ENCODE assay signal across 8 cellular contexts in the genomic region with DNA sequence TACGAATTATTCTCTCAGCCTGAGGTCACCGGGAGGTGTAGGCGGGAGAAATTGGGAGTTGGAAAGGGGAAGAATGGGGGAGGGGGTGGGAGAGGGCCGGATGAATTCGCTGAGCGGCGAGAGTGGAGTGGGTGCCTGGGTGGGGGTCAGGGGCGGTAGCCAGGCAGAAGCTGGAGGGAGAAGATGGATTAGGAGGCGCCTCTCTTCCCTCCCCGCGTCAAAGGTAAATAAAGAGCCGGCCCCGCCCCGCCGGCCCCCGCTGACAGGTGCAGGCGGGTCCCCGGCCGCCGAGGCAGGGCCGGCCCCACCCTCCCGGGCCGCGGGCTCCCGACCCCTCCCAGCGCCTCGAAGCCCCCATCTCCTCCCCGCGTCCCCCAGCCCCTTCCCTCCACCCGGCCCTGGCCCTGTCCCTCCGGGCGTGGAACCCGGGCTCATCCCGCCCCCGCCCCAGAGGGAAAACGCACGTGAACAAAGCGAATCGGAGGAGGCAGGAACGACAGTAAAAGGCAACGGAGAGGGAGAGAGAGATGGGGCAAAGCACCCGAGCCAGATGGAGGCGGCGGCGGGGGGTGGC. TPM values are rescaled to one million over a fixed set of nuclear protein-coding genes. Genes with fewer than 3 reads are reported as not detected.
DNase-seq lines count a peak whose midpoint lies in the region; ATAC-seq and TF ChIP-seq lines count a peak whose summit lies in the region.

No MANE protein-coding gene starts in this region.

- peak overlapping the region in 6 of 8 donors; percentile 67 to 90 (median 84) for H3K4me3 Mint-ChIP-seq in naive B cell

- H3K4me2 ChIP-seq in Loucy (ENCODE audit: low read depth, low read length, poor library complexity, severe bottlenecking) = peak overlapping the region; percentile 87

- no peaks in the 10 kb centered on the region for H3K79me2 ChIP-seq in Loucy (ENCODE audit: insufficient read depth, low read length)

- ATAC-seq in naive B cell (ENCODE audit: low read depth in 2 of 2) = peak in 1 of 2 donors; percentile 29
- no peak for ATAC-seq in HG03045 (IDR thresholded peaks at IDR 0.05; ENCODE audit: unreplicated experiment)
- ATAC-seq in HG03469 (IDR thresholded peaks at IDR 0.05; ENCODE audit: unreplicated experiment) = no peak
- ATAC-seq in HG03025 (IDR thresholded peaks at IDR 0.05; ENCODE audit: low FRiP score, unreplicated experiment) = no peak

- peaks cover 54 to 71% (median 66%) of the 10 kb centered on the region in 3 donors for H3K27me3 Mint-ChIP-seq in naive B cell

- H3K27me3 ChIP-seq in BJ (ENCODE audit: control insufficient read depth, insufficient read depth, low read length) = peaks cover 26% of the 10 kb centered on the region
- H3K27me3 ChIP-seq in Loucy (ENCODE audit: insufficient read depth, low read length, poor library complexity, severe bottlenecking) = no peaks in the 10 kb centered on the region

- H3K4me3 ChIP-seq in BJ (ENCODE audit: low read depth, low read length) (peak overlapping the region; percentile 54), Loucy (ENCODE audit: low read length, poor library complexity, severe bottlenecking) (peak overlapping the region; percentile 96)

- DNase-seq in BJ (ENCODE audit: low read depth) = no peak
- peak; percentile 79 for DNase-seq in cerebellum (ENCODE audit: low spot score)
- no peak for DNase-seq in naive B cell
- DNase-seq in NCI-H2107 (lab: John Stamatoyannopoulos, UW) = no peak

- H4K20me1 ChIP-seq in Loucy (ENCODE audit: insufficient read depth, low read length, poor library complexity, severe bottlenecking) = no peaks in the 10 kb centered on the region

- CTCF ChIA-PET in BJ (lab: Yijun Ruan, JAX) = no interaction called here

- no peaks in the 10 kb centered on the region for H3F3A ChIP-seq in Loucy (ENCODE audit: low read depth)

- H3K36me3 ChIP-seq in BJ (ENCODE audit: control insufficient read depth, insufficient read depth, low read length) = no peaks in the 10 kb centered on the region
- H3K36me3 ChIP-seq in Loucy (ENCODE audit: insufficient read depth, low read length) = no peaks in the 10 kb centered on the region

- POLR2A ChIA-PET in BJ (lab: Charles Lee) = no interaction called here

- H3K9me3 Mint-ChIP-seq in naive B cell = no peaks in the 10 kb centered on the region

- peaks cover 0 to 12% of the 10 kb centered on the region in 2 donors for H3K36me3 Mint-ChIP-seq in naive B cell

- peak overlapping the region; percentile 78 for H3K9ac ChIP-seq in Loucy (ENCODE audit: low read depth, low read length, poor library complexity, severe bottlenecking)

- peak overlapping the region; percentile 95 for H2AFZ ChIP-seq in Loucy (ENCODE audit: low read length)

- peaks cover 0 to 19% (median 17%) of the 10 kb centered on the region in 3 donors for H3K4me1 Mint-ChIP-seq in naive B cell

- H3K27ac Mint-ChIP-seq in naive B cell = no peak overlapping the region

- H3K4me1 ChIP-seq in Loucy (ENCODE audit: insufficient read depth, low read length, poor library complexity, severe bottlenecking) = peaks cover 13% of the 10 kb centered on the region

- no peaks in the 10 kb centered on the region for H3K9me3 ChIP-seq in Loucy (ENCODE audit: insufficient read depth, low read depth, low read length)

- no peaks in the 10 kb centered on the region for H3K9me2 ChIP-seq in Loucy (replicated peaks; ENCODE audit: low read depth, low read length)

- TF ChIP-seq CTCF in BJ (IDR thresholded peaks at IDR 0.05; ENCODE audit: insufficient read depth, low read depth, low read length) = no peak
- no peak for TF ChIP-seq CTCF in Loucy (conservative IDR thresholded peaks at IDR 0.05; ENCODE audit: low read length)

RNA-seq across cellular contexts. Expression of gene FAM131B, which starts 0.9 kb away (rescaled TPM):
- 2.0 and 2.9 TPM in 2 replicates for polyA plus RNA-seq in BJ (2011; rRNA removed)
- 3.6 and 4.5 TPM in 2 replicates for polyA minus RNA-seq in BJ (2011; rRNA and poly(A)+ RNA removed)
- 42.6 TPM for total RNA-seq in cerebellum
- polyA plus RNA-seq in naive B cell (ENCODE audit: low read depth in 6 of 6) = not detected

RNA-seq across cellular contexts. Expression of gene ZYX, which starts 19.5 kb away (rescaled TPM):
- polyA plus RNA-seq in BJ (2011; rRNA removed) = 44.8 and 69.9 TPM in 2 replicates
- 115 and 240 TPM in 2 replicates for polyA minus RNA-seq in BJ (2011; rRNA and poly(A)+ RNA removed)
- 17.4 TPM for total RNA-seq in cerebellum
- 10 to 100 TPM in 4 of 6 donors, 1 to 10 TPM in 2; 4.7 to 21.4 (median 12.2) TPM for polyA plus RNA-seq in naive B cell (ENCODE audit: low read depth in 6 of 6)

RNA-seq across cellular contexts. Expression of gene CLCN1, which starts 45.7 kb away (rescaled TPM):
- polyA plus RNA-seq in BJ (2011; rRNA removed) (not detected in 2 replicates), naive B cell (ENCODE audit: low read depth in 6 of 6) (not detected)
- not detected in 2 replicates for polyA minus RNA-seq in BJ (2011; rRNA and poly(A)+ RNA removed)
- not detected for total RNA-seq in cerebellum

RNA-seq across cellular contexts. Expression of gene EPHA1, which starts 47.0 kb away (rescaled TPM):
- polyA plus RNA-seq in BJ (2011; rRNA removed) (0.05 TPM in 1 of 2 replicates, not detected in the other), naive B cell (ENCODE audit: low read depth in 6 of 6) (under 1 TPM in 1 of 6 donors, not detected in 5; 0.06 TPM)
- not detected in 2 replicates for polyA minus RNA-seq in BJ (2011; rRNA and poly(A)+ RNA removed)
- 1.6 TPM for total RNA-seq in cerebellum
